In genomic region chr1:33654267-33654832, GRCh38 we compare ENCODE assay signal across 10 cellular contexts.
A peak's percentile ranks its signal among the peaks of the same experiment; 100 is the strongest.
DNase-seq lines count a peak whose midpoint lies in the region; ATAC-seq and TF ChIP-seq lines count a peak whose summit lies in the region.
"Had no signal": no experiment of that assay in that cellular context is flagged by ENCODE, and none has a peak within 500 bp of the region (broad histone marks: within the 10 kb centered on the region; RNA-seq: fewer than 3 reads in every experiment).

No MANE protein-coding gene starts in this region.

- H3K36me3 Mint-ChIP-seq in glutamatergic neuron (ENCODE audit: unreplicated experiment), result no peaks in the 10 kb centered on the region

- no peak overlapping the region for H3K4me2 ChIP-seq in OCI-LY7 (ENCODE audit: low read length)

- no peaks in the 10 kb centered on the region for H3K4me1 Mint-ChIP-seq in glutamatergic neuron (ENCODE audit: low read depth, unreplicated experiment)

- intact Hi-C loops in Right ventricle myocardium inferior (cut with DNase I), result no loop called here
- intact Hi-C loops in OCI-LY7 (cut with micrococcal nuclease; ENCODE audit: unreplicated experiment), result no loop called here
- intact Hi-C loops in upper lobe of right lung (cut with DNase I), result no loop called here
- intact Hi-C loops in lower leg skin (cut with DNase I; ENCODE audit: low total_unique reads), result no loop called here

- ATAC-seq in Right ventricle myocardium inferior (no peak), upper lobe of right lung (peak; percentile 35), HG02938 (IDR thresholded peaks at IDR 0.05; ENCODE audit: unreplicated experiment) (no peak), HG03025 (IDR thresholded peaks at IDR 0.05; ENCODE audit: low FRiP score, unreplicated experiment) (no peak)
- ATAC-seq: activated T-cell treated with anti-CD3 and anti-CD28 coated beads, Interleukin-2, amount 50 U/mL, for 4 hours had no signal

- no TSS peak for BruUV-seq in OCI-LY7 (replicated peaks; lab: Mats Ljungman, UMichigan)

- H3K4me1 ChIP-seq in cardiac muscle cell (ENCODE audit: low read depth), result no peaks in the 10 kb centered on the region
- no peaks in the 10 kb centered on the region for H3K4me1 ChIP-seq in OCI-LY7 (ENCODE audit: insufficient read depth, low read length, poor library complexity, severe bottlenecking)
- no peaks in the 10 kb centered on the region for H3K4me1 ChIP-seq in upper lobe of right lung

- no peaks in the 10 kb centered on the region for H3K9me3 Mint-ChIP-seq in glutamatergic neuron (ENCODE audit: unreplicated experiment)
- H3K9me3 Mint-ChIP-seq: activated T-cell treated with anti-CD3 and anti-CD28 coated beads, Interleukin-2, amount 50 U/mL, for 4 hours had no signal

- DNase-seq in cardiac muscle cell (ENCODE audit: low read depth in 1 of 2, low spot score in 1 of 2) (peak; percentile 17 to 54), Right ventricle myocardium inferior (ENCODE audit: missing footprints) (no peak), OCI-LY7 (ENCODE audit: low spot score) (no peak), glutamatergic neuron (peak; percentile 33), upper lobe of right lung (no peak), lower leg skin (ENCODE audit: low spot score in 2 of 2) (no peak)
- DNase-seq: activated T-cell treated with anti-CD3 and anti-CD28 coated beads, Interleukin-2, amount 50 U/mL, for 4 hours; pancreas had no signal

- H3K36me3 ChIP-seq in cardiac muscle cell, result no peaks in the 10 kb centered on the region
- H3K36me3 ChIP-seq in OCI-LY7 (ENCODE audit: insufficient read depth, low read length), result no peaks in the 10 kb centered on the region
- no peaks in the 10 kb centered on the region for H3K36me3 ChIP-seq in upper lobe of right lung
- H3K36me3 ChIP-seq: pancreas had no signal

- H3K9me3 ChIP-seq in cardiac muscle cell (ENCODE audit: low read depth) (no peaks in the 10 kb centered on the region), OCI-LY7 (ENCODE audit: low read length) (no peaks in the 10 kb centered on the region), upper lobe of right lung (no peaks in the 10 kb centered on the region)
- H3K9me3 ChIP-seq: pancreas had no signal

- CTCF ChIA-PET in OCI-LY7 (lab: Charles Lee; ENCODE audit: unreplicated experiment), result no interaction called here

- no peaks in the 10 kb centered on the region for H3K9me2 ChIP-seq in OCI-LY7 (ENCODE audit: insufficient read depth, low read length)

- H2AFZ ChIP-seq in OCI-LY7 (ENCODE audit: low read length), result no peak overlapping the region

- POLR2A ChIA-PET in OCI-LY7 (lab: Charles Lee), result interaction anchor here (0.6 kb wide), 1 partner anchor 1671 kb away, joined by 3 read pairs; no protein-coding TSS in a partner anchor

- H3K4me3 ChIP-seq in cardiac muscle cell, result no peak overlapping the region
- no peak overlapping the region for H3K4me3 ChIP-seq in OCI-LY7 (ENCODE audit: low read depth, low read length, poor library complexity, severe bottlenecking)
- H3K4me3 ChIP-seq in upper lobe of right lung, result no peak overlapping the region
- H3K4me3 ChIP-seq in lower leg skin (ENCODE audit: low read depth, poor library complexity, severe bottlenecking), result no peak overlapping the region
- H3K4me3 ChIP-seq: pancreas had no signal

- WGBS in lower leg skin, 2 donors, result 68 to 71% methylated on average over 7 of the region's 7 CpGs

- no peak for TF ChIP-seq POLR2A in lower leg skin (IDR thresholded peaks at IDR 0.05)

- H3K79me2 ChIP-seq in OCI-LY7 (ENCODE audit: insufficient read depth, low read depth, low read length), result no peaks in the 10 kb centered on the region

- H4K20me1 ChIP-seq in OCI-LY7 (ENCODE audit: insufficient read depth, low read length), result no peaks in the 10 kb centered on the region

- peaks cover 3% of the 10 kb centered on the region for H3K27me3 Mint-ChIP-seq in glutamatergic neuron (ENCODE audit: unreplicated experiment)

- TF ChIP-seq CTCF in cardiac muscle cell (IDR thresholded peaks at IDR 0.05; ENCODE audit: low read depth, low read length) (peak; percentile 22), OCI-LY7 (conservative IDR thresholded peaks at IDR 0.05; ENCODE audit: low read length) (0 out of 2 replicates have a peak, but pooled peaks have one; percentile 25), glutamatergic neuron (IDR thresholded peaks at IDR 0.05; ENCODE audit: partially characterized antibody, unreplicated experiment) (peak; percentile 46), upper lobe of right lung (IDR thresholded peaks at IDR 0.05) (peak; percentile 32), lower leg skin (IDR thresholded peaks at IDR 0.05) (no peak)

- no peak overlapping the region for H3K4me3 Mint-ChIP-seq in glutamatergic neuron (ENCODE audit: unreplicated experiment)
- H3K4me3 Mint-ChIP-seq: activated T-cell treated with anti-CD3 and anti-CD28 coated beads, Interleukin-2, amount 50 U/mL, for 4 hours had no signal

- no peaks in the 10 kb centered on the region for H3K27me3 ChIP-seq in cardiac muscle cell
- peaks cover 8% of the 10 kb centered on the region for H3K27me3 ChIP-seq in upper lobe of right lung
- H3K27me3 ChIP-seq: pancreas had no signal

- H3K27ac ChIP-seq in cardiac muscle cell, result no peak overlapping the region
- no peak overlapping the region for H3K27ac ChIP-seq in OCI-LY7 (ENCODE audit: low read depth, low read length, poor library complexity, severe bottlenecking)
- H3K27ac ChIP-seq in upper lobe of right lung, result no peak overlapping the region

- no peak overlapping the region for H3K27ac Mint-ChIP-seq in glutamatergic neuron (ENCODE audit: unreplicated experiment)

Comparison
In these comparisons a context has a peak if more than half of its experiments do, and no peak if none do; other contexts are left out.
1. DNase-seq: peak in cardiac muscle cell (2 of 2) and glutamatergic neuron (single experiment); none in Right ventricle myocardium inferior (single experiment), OCI-LY7 (single experiment), upper lobe of right lung (single experiment) and lower leg skin (0 of 2).
2. CTCF ChIP-seq: peak in cardiac muscle cell (single experiment), OCI-LY7 (single experiment), glutamatergic neuron (single experiment) and upper lobe of right lung (single experiment); none in lower leg skin (0 of 3).